10 cellular contexts compared by ENCODE assay signal in the genomic region with DNA sequence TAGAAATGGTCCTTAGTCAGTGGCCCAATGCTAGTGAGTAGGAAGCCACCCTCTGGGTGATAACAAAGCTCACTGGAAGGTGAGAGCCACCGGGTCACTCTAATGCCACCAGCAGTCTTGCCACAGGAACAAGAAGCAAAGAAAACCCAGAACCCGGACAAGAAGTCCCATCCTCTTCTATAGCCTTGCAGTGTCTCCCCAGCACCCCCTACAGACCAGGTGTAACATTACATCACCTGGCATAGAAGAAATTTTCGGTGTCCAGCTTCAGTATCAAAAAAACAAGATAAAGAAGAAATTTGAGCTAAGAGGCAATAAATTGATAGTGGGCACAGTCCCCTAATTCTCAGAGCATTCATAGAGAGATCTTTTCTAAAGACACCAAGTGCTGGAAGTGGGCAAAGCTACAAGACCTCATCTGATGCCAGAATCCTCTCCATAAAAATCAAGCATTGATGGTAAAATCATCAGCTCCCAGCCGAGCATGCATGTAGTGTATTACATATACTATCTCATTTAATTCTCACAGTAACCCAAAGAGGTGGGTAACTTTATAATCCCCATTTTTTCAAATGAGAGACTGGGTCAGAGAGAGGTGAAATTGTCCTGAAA.
DNase-seq lines count a peak whose midpoint lies in the region; ATAC-seq and TF ChIP-seq lines count a peak whose summit lies in the region.
"Had no signal": no experiment of that assay in that cellular context is flagged by ENCODE, and none has a peak within 500 bp of the region (broad histone marks: within the 10 kb centered on the region; RNA-seq: fewer than 3 reads in every experiment).

No MANE protein-coding gene starts in this region.

- H3K4me3 ChIP-seq in astrocyte of the spinal cord (ENCODE audit: low read depth, low read length) (no peak overlapping the region), mucosa of descending colon (no peak overlapping the region)
- H3K4me3 ChIP-seq: vagina had no signal

- no peaks in the 10 kb centered on the region for H3K9me3 ChIP-seq in mucosa of descending colon
- H3K9me3 ChIP-seq: vagina had no signal

- intact Hi-C loops in mucosa of descending colon (cut with DNase I, micrococcal nuclease): no loop called here

- peak; percentile 11 for DNase-seq in NCI-H345 (lab: John Stamatoyannopoulos, UW)
- no peak for DNase-seq in NCI-H345 treated with DMSO at 0.1 percent for 48 hours (lab: John Stamatoyannopoulos, UW; ENCODE audit: unreplicated experiment)
- peak; percentile 27 for DNase-seq in HT-29 (ENCODE audit: low spot score)
- no peak for DNase-seq in astrocyte of the spinal cord (ENCODE audit: low read depth, low spot score)
- peak in 1 of 3 donors; percentile 25 for DNase-seq in mucosa of descending colon
- DNase-seq in NCI-H187 treated with DMSO at 0.1 percent for 48 hours (lab: John Stamatoyannopoulos, UW): no peak
- DNase-seq in A172 (ENCODE audit: low spot score): no peak
- DNase-seq in NCI-H2171 (lab: John Stamatoyannopoulos, UW): no peak

- in situ Hi-C loops in astrocyte of the spinal cord (cut with HindIII; ENCODE audit: low sequenced_read_pairs): no loop called here

- no peaks in the 10 kb centered on the region for H3K36me3 ChIP-seq in mucosa of descending colon (ENCODE audit: low read depth)
- H3K36me3 ChIP-seq: vagina had no signal

- no peak for ATAC-seq in mucosa of descending colon
- ATAC-seq: naive thymus-derived CD8-positive, alpha-beta T cell had no signal

- no peaks in the 10 kb centered on the region for H3K4me1 ChIP-seq in mucosa of descending colon (ENCODE audit: low read depth)
- H3K4me1 ChIP-seq: vagina had no signal

- TF ChIP-seq CTCF in astrocyte of the spinal cord (IDR thresholded peaks at IDR 0.05; ENCODE audit: low read depth, low read length): peak; percentile 31
- TF ChIP-seq CTCF in mucosa of descending colon (IDR thresholded peaks at IDR 0.05): peak; percentile 38

Comparison
In these comparisons a context has a peak if more than half of its experiments do, and no peak if none do; other contexts are left out.
1. DNase-seq: peak in NCI-H345 (single experiment) and HT-29 (single experiment); none in NCI-H345 treated with DMSO at 0.1 percent for 48 hours (single experiment), astrocyte of the spinal cord (single experiment), NCI-H187 treated with DMSO at 0.1 percent for 48 hours (single experiment), A172 (single experiment) and NCI-H2171 (single experiment).